1 cellular context compared by ENCODE assay signal in the genomic region with DNA sequence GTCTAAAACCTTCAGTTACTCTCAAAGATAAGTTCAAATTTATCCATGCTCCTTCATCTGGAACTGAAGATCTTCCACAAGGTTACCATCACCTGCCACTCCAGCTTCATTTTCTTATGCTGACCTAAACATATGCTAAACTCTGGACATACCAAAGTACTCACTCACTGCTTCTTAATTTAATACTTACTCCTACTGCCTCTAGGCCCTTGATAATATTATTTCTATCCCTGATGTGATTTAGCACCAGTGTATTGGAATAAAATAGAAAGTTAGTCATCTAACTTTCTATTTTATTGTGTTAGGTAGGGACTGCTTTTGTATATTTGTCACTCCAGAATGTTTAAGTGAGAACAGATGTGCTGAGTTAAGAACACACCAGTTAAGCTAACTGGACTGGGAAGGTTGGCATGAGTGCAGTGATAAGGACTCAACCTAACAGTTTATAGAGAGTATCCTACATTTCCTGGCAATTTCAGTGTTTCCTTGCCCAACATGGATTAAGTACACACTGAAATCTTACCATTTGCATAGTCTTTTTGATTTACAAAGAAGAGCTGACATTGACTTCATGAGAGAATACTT.
TF ChIP-seq lines count a peak whose summit lies in the region.

No MANE protein-coding gene starts in this region.

TF ChIP-seq in A549, 52 proteins besides CTCF, POLR2A, EP300 and RAD21 (continued from another document):
- TF ChIP-seq, protein P1, sequence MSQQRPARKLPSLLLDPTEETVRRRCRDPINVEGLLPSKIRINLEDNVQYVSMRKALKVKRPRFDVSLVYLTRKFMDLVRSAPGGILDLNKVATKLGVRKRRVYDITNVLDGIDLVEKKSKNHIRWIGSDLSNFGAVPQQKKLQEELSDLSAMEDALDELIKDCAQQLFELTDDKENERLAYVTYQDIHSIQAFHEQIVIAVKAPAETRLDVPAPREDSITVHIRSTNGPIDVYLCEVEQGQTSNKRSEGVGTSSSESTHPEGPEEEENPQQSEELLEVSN (IDR thresholded peaks at IDR 0.05; ENCODE audit: borderline replicate concordance, low read depth), result no peak
- TF ChIP-seq HOXA7 (CRISPR knock-in tag; IDR thresholded peaks at IDR 0.05) (no peak), HEYL (CRISPR knock-in tag; IDR thresholded peaks at IDR 0.05) (no peak), RNF2 (IDR thresholded peaks at IDR 0.05; ENCODE audit: borderline replicate concordance, low read depth) (no peak), GATA3 (IDR thresholded peaks at IDR 0.05; ENCODE audit: borderline replicate concordance) (no peak), MYC (IDR thresholded peaks at IDR 0.05; ENCODE audit: borderline replicate concordance, low read length) (no peak), RCOR1 (IDR thresholded peaks at IDR 0.05; ENCODE audit: low read depth, low read length) (no peak), ZSCAN20 (CRISPR knock-in tag; IDR thresholded peaks at IDR 0.05) (no peak), KDM1A (IDR thresholded peaks at IDR 0.05; ENCODE audit: low read depth) (no peak), ESRRA (IDR thresholded peaks at IDR 0.05; ENCODE audit: borderline replicate concordance, low read length) (no peak), HOXB5 (CRISPR knock-in tag; IDR thresholded peaks at IDR 0.05) (no peak), EHF (CRISPR knock-in tag; IDR thresholded peaks at IDR 0.05) (no peak)
- TF ChIP-seq, protein P2, sequence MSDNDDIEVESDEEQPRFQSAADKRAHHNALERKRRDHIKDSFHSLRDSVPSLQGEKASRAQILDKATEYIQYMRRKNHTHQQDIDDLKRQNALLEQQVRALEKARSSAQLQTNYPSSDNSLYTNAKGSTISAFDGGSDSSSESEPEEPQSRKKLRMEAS (IDR thresholded peaks at IDR 0.05), result no peak
